Comparison of ENCODE assay signal across 13 cellular contexts in genomic region chr5:108101816-108102215, GRCh38.
"Had no signal": no experiment of that assay in that cellular context is flagged by ENCODE, and none has a peak within 500 bp of the region (broad histone marks: within the 10 kb centered on the region; RNA-seq: fewer than 3 reads in every experiment).

No MANE protein-coding gene starts in this region.

- DNase-seq: activated CD4-positive, alpha-beta memory T cell treated with anti-CD3 and anti-CD28 coated beads for 36 hours; activated gamma-delta T cell; activated T-cell treated with anti-CD3 and anti-CD28 coated beads, Interleukin-2, amount 50 U/mL, for 48 hours; aorta; effector CD4-positive, alpha-beta T cell; gastrocnemius medialis; mammary epithelial cell; stomach; T-helper 17 cell had no signal

- H3K27me3 ChIP-seq: gastrocnemius medialis, stomach had no signal

- H3K27ac ChIP-seq: coronary artery, gastrocnemius medialis, stomach, thoracic aorta had no signal

- H3K9me3 ChIP-seq: gastrocnemius medialis, stomach, thoracic aorta had no signal

- H3K36me3 ChIP-seq: gastrocnemius medialis, stomach, thoracic aorta had no signal

- H3K4me3 ChIP-seq: coronary artery, gastrocnemius medialis, stomach, thoracic aorta had no signal

- ATAC-seq: activated CD4-positive, CD25-positive, alpha-beta regulatory T cell treated with anti-CD3 and anti-CD28 coated beads, Interleukin-2, amount 50 U/mL, for 24 hours; natural killer cell treated with Interleukin-12 subunit alpha and Interleukin-12 subunit beta and Interleukin-15 and Interleukin-18, amount 100 ng/mL, for 72 hours; T-helper 17 cell had no signal
